In genomic region chr17:3827124-3827773, GRCh38 we compare ENCODE assay signal across 8 cellular contexts. TPM values are rescaled to one million over a fixed set of nuclear protein-coding genes. Genes with fewer than 3 reads are reported as not detected.
DNase-seq lines count a peak whose midpoint lies in the region; ATAC-seq and TF ChIP-seq lines count a peak whose summit lies in the region.

No MANE protein-coding gene starts in this region.

- no peak overlapping the region for H3K4me3 ChIP-seq in GM23338
- no peak overlapping the region for H3K4me3 ChIP-seq in SK-N-SH (ENCODE audit: low read depth in 2 of 2, low read length in 1 of 2)

- POLR2A ChIA-PET in SK-N-SH (lab: Yijun Ruan, JAX), result interaction anchor here (1.1 kb wide), 1 partner anchor 14 kb away, joined by 3 read pairs; no protein-coding TSS in a partner anchor
- POLR2A ChIA-PET in activated naive CD8-positive, alpha-beta T cell treated with anti-CD3 and anti-CD28 coated beads, Interleukin-2, amount 10 ng/mL, durations not matched to agents 7 days and 5 days (lab: Charles Lee), result interaction anchor here (1.8 kb wide), 1 partner anchor 90 kb away, joined by 10 read pairs; no protein-coding TSS in a partner anchor

- H3K36me3 ChIP-seq in GM23338 (ENCODE audit: insufficient read depth) (peaks cover 33% of the 10 kb centered on the region), SK-N-SH (replicated peaks in 1 of 2; ENCODE audit: control insufficient read depth in 1 of 2, insufficient read depth in 2 of 2, low read length in 1 of 2) (peaks cover 47 to 54% of the 10 kb centered on the region in 2 experiments)

- H4K20me1 ChIP-seq in GM23338 (replicated peaks; ENCODE audit: insufficient read depth), result peaks cover 21% of the 10 kb centered on the region
- no peaks in the 10 kb centered on the region for H4K20me1 ChIP-seq in SK-N-SH (ENCODE audit: insufficient read depth)

- peak; percentile 69 for TF ChIP-seq RAD21 in SK-N-SH (IDR thresholded peaks at IDR 0.05; ENCODE audit: low read length)

- CTCF ChIA-PET in SK-N-SH (lab: Yijun Ruan, JAX), result interaction anchor here (0.6 to 7.0 kb wide), 26 partner anchors 9 to 779 kb away, joined by 3 to 71 read pairs (median 4); partner anchors contain the start of genes HASPIN, ITGAE and NCBP3

- DNase-seq in C1 segment of cervical spinal cord (lab: John Stamatoyannopoulos, UW) (peak in 8 of 14 donors; percentile 4 to 44 (median 16)), GM23338 (ENCODE audit: low spot score) (peak; percentile 90), SK-N-SH (peak; percentile 61), iPS DF 4.7 (ENCODE audit: extremely low read depth, low spot score) (peak; percentile 49)
- DNase-seq in activated naive CD8-positive, alpha-beta T cell treated with anti-CD3 and anti-CD28 coated beads, Interleukin-2, amount 10 ng/mL, durations not matched to agents 7 days and 5 days, result peak; percentile 44
- peak; percentile 54 for DNase-seq in stimulated activated CD4-positive, alpha-beta T cell treated with anti-CD3 and anti-CD28 coated beads, Interleukin-12 subunit alpha, Interleukin-12 subunit beta, amount 100 ng/mL, for 4 hours

- H3K27me3 ChIP-seq in GM23338 (ENCODE audit: insufficient read depth) (no peaks in the 10 kb centered on the region), SK-N-SH (ENCODE audit: insufficient read depth) (no peaks in the 10 kb centered on the region)

- no peaks in the 10 kb centered on the region; the same call in 2 of the 3 replicates for H3K9me3 Mint-ChIP-seq in GM23338
- no peaks in the 10 kb centered on the region for H3K9me3 Mint-ChIP-seq in activated naive CD8-positive, alpha-beta T cell treated with anti-CD3 and anti-CD28 coated beads, Interleukin-2, amount 10 ng/mL, durations not matched to agents 7 days and 5 days

- no peaks in the 10 kb centered on the region for H3K27me3 Mint-ChIP-seq in GM23338 (ENCODE audit: insufficient read depth, low read depth, poor library complexity)
- H3K27me3 Mint-ChIP-seq in activated naive CD8-positive, alpha-beta T cell treated with anti-CD3 and anti-CD28 coated beads, Interleukin-2, amount 10 ng/mL, durations not matched to agents 7 days and 5 days, result no peaks in the 10 kb centered on the region

- no peaks in the 10 kb centered on the region for H3K4me1 Mint-ChIP-seq in GM23338
- H3K4me1 Mint-ChIP-seq in activated naive CD8-positive, alpha-beta T cell treated with anti-CD3 and anti-CD28 coated beads, Interleukin-2, amount 10 ng/mL, durations not matched to agents 7 days and 5 days, result peaks cover 9% of the 10 kb centered on the region

- H3K27ac Mint-ChIP-seq in GM23338, result no peak overlapping the region
- H3K27ac Mint-ChIP-seq in activated naive CD8-positive, alpha-beta T cell treated with anti-CD3 and anti-CD28 coated beads, Interleukin-2, amount 10 ng/mL, durations not matched to agents 7 days and 5 days, result no peak overlapping the region

- ATAC-seq in GM23338 (peak; percentile 69), GM18858 (IDR thresholded peaks at IDR 0.05; ENCODE audit: unreplicated experiment) (no peak), GM21717 (IDR thresholded peaks at IDR 0.05; ENCODE audit: unreplicated experiment) (no peak)
- ATAC-seq in activated naive CD8-positive, alpha-beta T cell treated with anti-CD3 and anti-CD28 coated beads, Interleukin-2, amount 10 ng/mL, durations not matched to agents 7 days and 5 days (ENCODE audit: low read depth), result peak; percentile 52

- H2AFZ ChIP-seq in GM23338, result no peak overlapping the region
- H2AFZ ChIP-seq in SK-N-SH (ENCODE audit: low read depth), result no peak overlapping the region

- TF ChIP-seq CTCF in GM23338 (conservative IDR thresholded peaks at IDR 0.05; ENCODE audit: low read depth in 2 of 2) (peak; percentile 80 to 87), SK-N-SH (IDR thresholded peaks at IDR 0.05) (peak; percentile 86)

- WGBS in SK-N-SH (ENCODE audit: low lambda C conversion rate), result 59% methylated on average over 6 of the region's 6 CpGs

- no peak for TF ChIP-seq EP300 in SK-N-SH (IDR thresholded peaks at IDR 0.05; ENCODE audit: borderline replicate concordance in 1 of 2, low read depth in 1 of 2, low read length in 1 of 2)

- H3K36me3 Mint-ChIP-seq in GM23338 (ENCODE audit: low read depth), result peaks cover 61% of the 10 kb centered on the region
- peaks cover 20% of the 10 kb centered on the region for H3K36me3 Mint-ChIP-seq in activated naive CD8-positive, alpha-beta T cell treated with anti-CD3 and anti-CD28 coated beads, Interleukin-2, amount 10 ng/mL, durations not matched to agents 7 days and 5 days

- H3K79me2 ChIP-seq in GM23338 (replicated peaks; ENCODE audit: insufficient read depth) (peaks cover 31% of the 10 kb centered on the region), SK-N-SH (ENCODE audit: insufficient read depth) (0 out of 2 replicates have a peak, but pooled peaks cover 9% of the 10 kb centered on the region)

- H3K9me2 ChIP-seq in GM23338 (ENCODE audit: insufficient read depth) (no peaks in the 10 kb centered on the region), SK-N-SH (no peaks in the 10 kb centered on the region)

- H3K4me1 ChIP-seq in GM23338 (ENCODE audit: insufficient read depth), result no peaks in the 10 kb centered on the region
- H3K4me1 ChIP-seq in SK-N-SH (ENCODE audit: control insufficient read depth in 1 of 2, insufficient read depth in 2 of 2, low read depth in 1 of 2, low read length in 1 of 2), result no peaks in the 10 kb centered on the region

- H3K4me2 ChIP-seq in GM23338 (no peak overlapping the region), SK-N-SH (no peak overlapping the region)

- H3K9ac ChIP-seq in SK-N-SH, result no peak overlapping the region

- H3K27ac ChIP-seq in GM23338 (ENCODE audit: low read depth), result no peak overlapping the region
- H3K27ac ChIP-seq in SK-N-SH (ENCODE audit: low read depth in 2 of 2, low read length in 1 of 2), result no peak overlapping the region

- H3K4me3 Mint-ChIP-seq in GM23338, result no peak overlapping the region
- no peak overlapping the region for H3K4me3 Mint-ChIP-seq in activated naive CD8-positive, alpha-beta T cell treated with anti-CD3 and anti-CD28 coated beads, Interleukin-2, amount 10 ng/mL, durations not matched to agents 7 days and 5 days

- H3F3A ChIP-seq in GM23338 (replicated peaks; ENCODE audit: low read depth) (no peaks in the 10 kb centered on the region; the same call in 1 of the 2 replicates), SK-N-SH (replicated peaks; ENCODE audit: insufficient read depth) (no peaks in the 10 kb centered on the region)

- H3K9me3 ChIP-seq in SK-N-SH, result no peaks in the 10 kb centered on the region

TF ChIP-seq in GM23338, 12 proteins besides CTCF, POLR2A, EP300 and RAD21 (continues in another document):
- TF ChIP-seq CREB1 (CRISPR knock-in tag; IDR thresholded peaks at IDR 0.05; ENCODE audit: low read depth) (no peak), JUNB (IDR thresholded peaks at IDR 0.05; ENCODE audit: unreplicated experiment) (no peak), EZH2phosphoT487 (IDR thresholded peaks at IDR 0.05; ENCODE audit: unreplicated experiment) (no peak), ETS1 (IDR thresholded peaks at IDR 0.05) (no peak), NANOG (IDR thresholded peaks at IDR 0.05; ENCODE audit: borderline replicate concordance) (no peak), POLR2AphosphoS5 (IDR thresholded peaks at IDR 0.05; ENCODE audit: low read depth) (no peak)

TF ChIP-seq in SK-N-SH, 30 proteins besides CTCF, POLR2A, EP300 and RAD21:
- TF ChIP-seq GATA2 (CRISPR knock-in tag; IDR thresholded peaks at IDR 0.05) (no peak), SMC3 (IDR thresholded peaks at IDR 0.05; ENCODE audit: low read depth, low read length) (peak; percentile 54)
TF ChIP-seq in SK-N-SH: peak in this region for 1.

RNA-seq across cellular contexts. Expression of gene NCBP3, which starts 18.8 kb away (rescaled TPM):
- 34.6 and 42.8 TPM in 2 replicates for total RNA-seq in GM23338 (2014; rRNA removed; shearing (Covaris generic))
- polyA plus RNA-seq in GM23338 (2016; fragmentation: Nextera tagmentation; extraction: Ambion mirVana) (28.1 and 35.5 TPM in 2 replicates), SK-N-SH (2012; rRNA removed) (6.5 and 9.5 TPM in 2 replicates)
- 7.4 and 9.4 TPM in 2 replicates for polyA plus RNA-seq in SK-N-SH (2012; cell fraction: cytosol; rRNA removed)
- polyA plus RNA-seq in SK-N-SH (2012; cell fraction: nucleus; rRNA removed), result 16.2 and 29.3 TPM in 2 replicates
- 10 to 100 TPM; 48.3 to 53.1 TPM for total RNA-seq in activated naive CD8-positive, alpha-beta T cell treated with anti-CD3 and anti-CD28 coated beads, Interleukin-2, amount 10 ng/mL, durations not matched to agents 7 days and 5 days

RNA-seq across cellular contexts. Expression of gene ITGAE, which starts 26.3 kb away (rescaled TPM):
- total RNA-seq in GM23338 (2014; rRNA removed; shearing (Covaris generic)), result 7.9 and 11.7 TPM in 2 replicates
- 40.3 and 44.9 TPM in 2 replicates for polyA plus RNA-seq in GM23338 (2016; fragmentation: Nextera tagmentation; extraction: Ambion mirVana)
- polyA plus RNA-seq in SK-N-SH (2012; rRNA removed), result 56.7 and 73.4 TPM in 2 replicates
- 72.1 and 78.3 TPM in 2 replicates for polyA plus RNA-seq in SK-N-SH (2012; cell fraction: cytosol; rRNA removed)
- polyA plus RNA-seq in SK-N-SH (2012; cell fraction: nucleus; rRNA removed), result 32.0 and 33.4 TPM in 2 replicates
- total RNA-seq in activated naive CD8-positive, alpha-beta T cell treated with anti-CD3 and anti-CD28 coated beads, Interleukin-2, amount 10 ng/mL, durations not matched to agents 7 days and 5 days, result 10 to 100 TPM; 48.1 to 52.0 TPM

Comparison
In these comparisons a context has a peak if more than half of its experiments do, and no peak if none do; other contexts are left out.
1. DNase-seq: peak in every context shown above with its lines; median percentile 90 in GM23338; 61 in SK-N-SH; 54 in stimulated activated CD4-positive, alpha-beta T cell treated with anti-CD3 and anti-CD28 coated beads, Interleukin-12 subunit alpha, Interleukin-12 subunit beta, amount 100 ng/mL, for 4 hours; 49 in iPS DF 4.7; 44 in activated naive CD8-positive, alpha-beta T cell treated with anti-CD3 and anti-CD28 coated beads, Interleukin-2, amount 10 ng/mL, durations not matched to agents 7 days and 5 days; 16 in C1 segment of cervical spinal cord.
2. ATAC-seq: peak in GM23338 (single experiment) and activated naive CD8-positive, alpha-beta T cell treated with anti-CD3 and anti-CD28 coated beads, Interleukin-2, amount 10 ng/mL, durations not matched to agents 7 days and 5 days (single experiment); none in GM18858 (single experiment) and GM21717 (single experiment).